1 cellular context compared by ENCODE assay signal in genomic region chr18:9615280-9615797, GRCh38.
A peak's percentile ranks its signal among the peaks of the same experiment; 100 is the strongest.
TF ChIP-seq lines count a peak whose summit lies in the region.

No MANE protein-coding gene starts in this region.

TF ChIP-seq in K562, 482 proteins besides CTCF, POLR2A, EP300 and RAD21 (continued from another document and continues in another):
- TF ChIP-seq SUPT5H (IDR thresholded peaks at IDR 0.05) (0 out of 2 replicates have a peak, but pooled peaks have one; percentile 28), HDGF (IDR thresholded peaks at IDR 0.05) (no peak), MGA (IDR thresholded peaks at IDR 0.05) (peak; percentile 23; the same call in 1 of the 2 replicates), LCOR (CRISPR knock-in tag; IDR thresholded peaks at IDR 0.05) (peak; percentile 18; the same call in 1 of the 2 replicates), ZNF639 (CRISPR knock-in tag; conservative IDR thresholded peaks at IDR 0.05 in 1 of 2, IDR thresholded peaks at IDR 0.05 in 1 of 2) (no peak), SMAD4 (CRISPR knock-in tag; conservative IDR thresholded peaks at IDR 0.05) (no peak; the same call in none of the 2 replicates), SP1 (CRISPR knock-in tag; IDR thresholded peaks at IDR 0.05) (peak; percentile 47; the same call in 1 of the 2 replicates), ZFP36 (IDR thresholded peaks at IDR 0.05; ENCODE audit: low read depth, low read length, partially characterized antibody) (no peak), XRCC3 (IDR thresholded peaks at IDR 0.05) (no peak), NRF1 (conservative IDR thresholded peaks at IDR 0.05 in 1 of 2, IDR thresholded peaks at IDR 0.05 in 1 of 2) (0 out of 4 replicates have a peak, but pooled peaks of 1 of the 2 experiments have one; percentile 15), HNRNPL (IDR thresholded peaks at IDR 0.05; ENCODE audit: low read depth, low read length) (0 out of 2 replicates have a peak, but pooled peaks have one; percentile 11), HDAC1 (IDR thresholded peaks at IDR 0.05) (peak in 1 of 2 experiments; percentile 2; a peak in 1 of 4 replicates), EHMT2 (IDR thresholded peaks at IDR 0.05) (peak; percentile 67), ZNF395 (CRISPR knock-in tag; IDR thresholded peaks at IDR 0.05) (peak; percentile 88), THRAP3 (IDR thresholded peaks at IDR 0.05; ENCODE audit: borderline replicate concordance) (no peak), CBFA2T2 (conservative IDR thresholded peaks at IDR 0.05) (no peak), ZKSCAN1 (IDR thresholded peaks at IDR 0.05; ENCODE audit: low read depth, low read length) (0 out of 2 replicates have a peak, but pooled peaks have one; percentile 28), ZNF644 (tag; IDR thresholded peaks at IDR 0.05; ENCODE audit: low read depth) (no peak), L3MBTL2 (IDR thresholded peaks at IDR 0.05) (peak; percentile 40; the same call in 1 of the 2 replicates), NBN (IDR thresholded peaks at IDR 0.05; ENCODE audit: low read depth) (no peak), ZEB2 (IDR thresholded peaks at IDR 0.05) (no peak), ZNF239 (CRISPR knock-in tag; IDR thresholded peaks at IDR 0.05) (no peak), PRPF4 (IDR thresholded peaks at IDR 0.05; ENCODE audit: insufficient read depth, low read depth, low read length, poor library complexity, severe bottlenecking) (no peak), STAG1 (CRISPR knock-in tag; IDR thresholded peaks at IDR 0.05; ENCODE audit: borderline replicate concordance) (no peak), EP400 (IDR thresholded peaks at IDR 0.05) (peak; percentile 13), PYGO2 (tag; IDR thresholded peaks at IDR 0.05) (0 out of 2 replicates have a peak, but pooled peaks have one; percentile 4), ZZZ3 (IDR thresholded peaks at IDR 0.05) (no peak), TAF1 (IDR thresholded peaks at IDR 0.05; ENCODE audit: control insufficient read depth, extremely low read depth, insufficient read depth, low read length, severe bottlenecking) (peak; percentile 3), ZBTB2 (IDR thresholded peaks at IDR 0.05) (peak; percentile 25; the same call in 1 of the 2 replicates), ZC3H4 (CRISPR knock-in tag; IDR thresholded peaks at IDR 0.05; ENCODE audit: borderline replicate concordance) (no peak), MYBL2 (IDR thresholded peaks at IDR 0.05; ENCODE audit: low read depth) (no peak), MYBL2 (CRISPR knock-in tag; IDR thresholded peaks at IDR 0.05; ENCODE audit: borderline replicate concordance) (no peak)
- TF ChIP-seq, protein P1, sequence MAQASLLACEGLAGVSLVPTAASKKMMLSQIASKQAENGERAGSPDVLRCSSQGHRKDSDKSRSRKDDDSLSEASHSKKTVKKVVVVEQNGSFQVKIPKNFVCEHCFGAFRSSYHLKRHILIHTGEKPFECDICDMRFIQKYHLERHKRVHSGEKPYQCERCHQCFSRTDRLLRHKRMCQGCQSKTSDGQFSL (CRISPR knock-in tag; IDR thresholded peaks at IDR 0.05) = no peak
- TF ChIP-seq, protein P1 (tag; IDR thresholded peaks at IDR 0.05) = no peak
- TF ChIP-seq, protein P2, sequence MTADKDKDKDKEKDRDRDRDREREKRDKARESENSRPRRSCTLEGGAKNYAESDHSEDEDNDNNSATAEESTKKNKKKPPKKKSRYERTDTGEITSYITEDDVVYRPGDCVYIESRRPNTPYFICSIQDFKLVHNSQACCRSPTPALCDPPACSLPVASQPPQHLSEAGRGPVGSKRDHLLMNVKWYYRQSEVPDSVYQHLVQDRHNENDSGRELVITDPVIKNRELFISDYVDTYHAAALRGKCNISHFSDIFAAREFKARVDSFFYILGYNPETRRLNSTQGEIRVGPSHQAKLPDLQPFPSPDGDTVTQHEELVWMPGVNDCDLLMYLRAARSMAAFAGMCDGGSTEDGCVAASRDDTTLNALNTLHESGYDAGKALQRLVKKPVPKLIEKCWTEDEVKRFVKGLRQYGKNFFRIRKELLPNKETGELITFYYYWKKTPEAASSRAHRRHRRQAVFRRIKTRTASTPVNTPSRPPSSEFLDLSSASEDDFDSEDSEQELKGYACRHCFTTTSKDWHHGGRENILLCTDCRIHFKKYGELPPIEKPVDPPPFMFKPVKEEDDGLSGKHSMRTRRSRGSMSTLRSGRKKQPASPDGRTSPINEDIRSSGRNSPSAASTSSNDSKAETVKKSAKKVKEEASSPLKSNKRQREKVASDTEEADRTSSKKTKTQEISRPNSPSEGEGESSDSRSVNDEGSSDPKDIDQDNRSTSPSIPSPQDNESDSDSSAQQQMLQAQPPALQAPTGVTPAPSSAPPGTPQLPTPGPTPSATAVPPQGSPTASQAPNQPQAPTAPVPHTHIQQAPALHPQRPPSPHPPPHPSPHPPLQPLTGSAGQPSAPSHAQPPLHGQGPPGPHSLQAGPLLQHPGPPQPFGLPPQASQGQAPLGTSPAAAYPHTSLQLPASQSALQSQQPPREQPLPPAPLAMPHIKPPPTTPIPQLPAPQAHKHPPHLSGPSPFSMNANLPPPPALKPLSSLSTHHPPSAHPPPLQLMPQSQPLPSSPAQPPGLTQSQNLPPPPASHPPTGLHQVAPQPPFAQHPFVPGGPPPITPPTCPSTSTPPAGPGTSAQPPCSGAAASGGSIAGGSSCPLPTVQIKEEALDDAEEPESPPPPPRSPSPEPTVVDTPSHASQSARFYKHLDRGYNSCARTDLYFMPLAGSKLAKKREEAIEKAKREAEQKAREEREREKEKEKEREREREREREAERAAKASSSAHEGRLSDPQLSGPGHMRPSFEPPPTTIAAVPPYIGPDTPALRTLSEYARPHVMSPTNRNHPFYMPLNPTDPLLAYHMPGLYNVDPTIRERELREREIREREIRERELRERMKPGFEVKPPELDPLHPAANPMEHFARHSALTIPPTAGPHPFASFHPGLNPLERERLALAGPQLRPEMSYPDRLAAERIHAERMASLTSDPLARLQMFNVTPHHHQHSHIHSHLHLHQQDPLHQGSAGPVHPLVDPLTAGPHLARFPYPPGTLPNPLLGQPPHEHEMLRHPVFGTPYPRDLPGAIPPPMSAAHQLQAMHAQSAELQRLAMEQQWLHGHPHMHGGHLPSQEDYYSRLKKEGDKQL (CRISPR knock-in tag; IDR thresholded peaks at IDR 0.05; ENCODE audit: borderline replicate concordance) = no peak
- TF ChIP-seq, protein P3, sequence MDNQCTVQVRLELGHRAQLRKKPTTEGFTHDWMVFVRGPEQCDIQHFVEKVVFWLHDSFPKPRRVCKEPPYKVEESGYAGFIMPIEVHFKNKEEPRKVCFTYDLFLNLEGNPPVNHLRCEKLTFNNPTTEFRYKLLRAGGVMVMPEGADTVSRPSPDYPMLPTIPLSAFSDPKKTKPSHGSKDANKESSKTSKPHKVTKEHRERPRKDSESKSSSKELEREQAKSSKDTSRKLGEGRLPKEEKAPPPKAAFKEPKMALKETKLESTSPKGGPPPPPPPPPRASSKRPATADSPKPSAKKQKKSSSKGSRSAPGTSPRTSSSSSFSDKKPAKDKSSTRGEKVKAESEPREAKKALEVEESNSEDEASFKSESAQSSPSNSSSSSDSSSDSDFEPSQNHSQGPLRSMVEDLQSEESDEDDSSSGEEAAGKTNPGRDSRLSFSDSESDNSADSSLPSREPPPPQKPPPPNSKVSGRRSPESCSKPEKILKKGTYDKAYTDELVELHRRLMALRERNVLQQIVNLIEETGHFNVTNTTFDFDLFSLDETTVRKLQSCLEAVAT (IDR thresholded peaks at IDR 0.05) = 0 out of 4 replicates have a peak, but pooled peaks of 1 of the 2 experiments have one; percentile 52
